8 cellular contexts compared by ENCODE assay signal in genomic region chr5:140108093-140109049, GRCh38. TPM values are rescaled to one million over a fixed set of nuclear protein-coding genes. Genes with fewer than 3 reads are reported as not detected.
DNase-seq lines count a peak whose midpoint lies in the region; ATAC-seq and TF ChIP-seq lines count a peak whose summit lies in the region.

No MANE protein-coding gene starts in this region.

- H3K27ac Mint-ChIP-seq in brain, result peak overlapping the region; percentile 72 to 93 (median 84)

- peaks cover 99% of the 10 kb centered on the region for H3K27me3 Mint-ChIP-seq in brain

- no peaks in the 10 kb centered on the region for H3K36me3 Mint-ChIP-seq in brain

- peak overlapping the region; percentile 89 to 98 (median 95) for H3K4me3 Mint-ChIP-seq in brain

- no peaks in the 10 kb centered on the region for H3K9me3 Mint-ChIP-seq in brain

- H3K4me1 Mint-ChIP-seq in brain, result peaks cover 39% of the 10 kb centered on the region

- ATAC-seq in stimulated activated naive CD8-positive, alpha-beta T cell treated with anti-CD3 and anti-CD28 coated beads, Interleukin-15, Interleukin-2, amounts not matched to agents 100 U/mL and 50 U/mL, for 24 hours, result no peak
- ATAC-seq in HG03175 (IDR thresholded peaks at IDR 0.05; ENCODE audit: unreplicated experiment), result no peak

- DNase-seq in activated T-cell treated with anti-CD3 and anti-CD28 coated beads for 24 hours (ENCODE audit: low read depth) (peak; percentile 7), activated T-cell treated with anti-CD3 and anti-CD28 coated beads for 4 hours (no peak), RPMI8226 (peak; percentile 51), kidney tubule cell (ENCODE audit: low spot score) (peak; percentile 34), NCI-H187 treated with DMSO at 0.1 percent for 48 hours (lab: John Stamatoyannopoulos, UW) (no peak)
- peak; percentile 41 for DNase-seq in stimulated activated naive CD8-positive, alpha-beta T cell treated with anti-CD3 and anti-CD28 coated beads, Interleukin-15, Interleukin-2, amounts not matched to agents 100 U/mL and 50 U/mL, for 24 hours

- no peak for TF ChIP-seq CTCF in brain (conservative IDR thresholded peaks at IDR 0.05)

RNA-seq across cellular contexts. Expression of gene PURA, which starts 5.5 kb away (rescaled TPM):
- polyA plus RNA-seq in brain (ENCODE audit: insufficient read depth, low read depth, low replicate concordance), result 3.5 TPM

RNA-seq across cellular contexts. Expression of gene IGIP, which starts 17.4 kb away (rescaled TPM):
- polyA plus RNA-seq in brain (ENCODE audit: insufficient read depth, low read depth, low replicate concordance), result 3.7 TPM

Comparison
In these comparisons a context has a peak if more than half of its experiments do, and no peak if none do; other contexts are left out.
1. DNase-seq: peak in activated T-cell treated with anti-CD3 and anti-CD28 coated beads for 24 hours (single experiment), RPMI8226 (single experiment), kidney tubule cell (single experiment) and stimulated activated naive CD8-positive, alpha-beta T cell treated with anti-CD3 and anti-CD28 coated beads, Interleukin-15, Interleukin-2, amounts not matched to agents 100 U/mL and 50 U/mL, for 24 hours (single experiment); none in activated T-cell treated with anti-CD3 and anti-CD28 coated beads for 4 hours (single experiment) and NCI-H187 treated with DMSO at 0.1 percent for 48 hours (single experiment).